ENCODE assay signal across 7 cellular contexts in genomic region chr17:44775136-44775837, GRCh38. TPM values are rescaled to one million over a fixed set of nuclear protein-coding genes. Genes with fewer than 3 reads are reported as not detected.
DNase-seq lines count a peak whose midpoint lies in the region; ATAC-seq, FAIRE-seq and TF ChIP-seq lines count a peak whose summit lies in the region.

No MANE protein-coding gene starts in this region.

- peak overlapping the region; percentile 91 for H2AFZ ChIP-seq in K562 (ENCODE audit: low read depth, low read length)

- no peaks in the 10 kb centered on the region for H3K36me3 ChIP-seq in K562 (ENCODE audit: control insufficient read depth, insufficient read depth, low read length)

- H3K4me3 ChIP-seq in K562: peak overlapping the region; percentile 48
- peak overlapping the region; percentile 59 for H3K4me3 ChIP-seq in iPS-11a (ENCODE audit: low read depth, low read length)
- H3K4me3 ChIP-seq in skeletal muscle cell (ENCODE audit: low read depth, low read length): peak overlapping the region; percentile 70

- in situ Hi-C loops in K562 (cut with MboI): loop anchor here (10.0 kb wide), 1 partner anchor 240 kb away; no protein-coding TSS in a partner anchor

- no peaks in the 10 kb centered on the region for H3K9me3 ChIP-seq in K562 (replicated peaks; ENCODE audit: control insufficient read depth, insufficient read depth, low read depth, low read length)

- no peaks in the 10 kb centered on the region for H3K9me1 ChIP-seq in K562 (ENCODE audit: control insufficient read depth, insufficient read depth, low read length)

- peaks cover 5% of the 10 kb centered on the region for H4K20me1 ChIP-seq in K562 (replicated peaks; ENCODE audit: control insufficient read depth, insufficient read depth, low read length)

- no peak overlapping the region for H3K27ac ChIP-seq in K562 (ENCODE audit: extremely low read depth, low read depth, low read length)

- no peak for TF ChIP-seq EP300 in K562 (IDR thresholded peaks at IDR 0.05; ENCODE audit: low read length)

- BruUV-seq in K562 (replicated peaks; lab: Mats Ljungman, UMichigan): no TSS peak

- 1% methylated on average over 20 of the region's 50 CpGs for WGBS in K562 (ENCODE audit: insufficient coverage, low coverage, missing lambda C conversion rate)

- TF ChIP-seq CTCF in K562 (IDR thresholded peaks at IDR 0.05 in 2 of 3, conservative IDR thresholded peaks at IDR 0.05 in 1 of 3; ENCODE audit: insufficient read depth in 2 of 3, low read depth in 1 of 3, low read length in 3 of 3): no peak

- peaks cover 10 to 68% of the 10 kb centered on the region in 2 experiments; a peak in 4 of 5 replicates for H3K4me1 ChIP-seq in K562 (replicated peaks in 1 of 2; ENCODE audit: control insufficient read depth in 2 of 2, insufficient read depth in 2 of 2, low read length in 2 of 2)

- POLR2A ChIA-PET in K562 (lab: Yijun Ruan, JAX): interaction anchor here (0.6 to 1.3 kb wide), 8 partner anchors 11 to 375 kb away, joined by 3 to 5 read pairs (median 4); partner anchors contain the start of gene HEXIM1

- FAIRE-seq in GM18507 (lab: Jason Lieb, UNC) (peak; percentile 99), K562 (lab: Jason Lieb, UNC) (peak; percentile 100)

- H3K27me3 ChIP-seq in K562 (ENCODE audit: control insufficient read depth in 2 of 2, insufficient read depth in 2 of 2, low read length in 2 of 2): peaks cover 6 to 28% of the 10 kb centered on the region in 2 experiments; a peak in 4 of 5 replicates

- ATAC-seq in HG02943 (IDR thresholded peaks at IDR 0.05; ENCODE audit: low read depth, unreplicated experiment) (peak; percentile 71), K562 (peak; percentile 96)

- H3K9ac ChIP-seq in K562 (ENCODE audit: insufficient read depth in 1 of 2, low read depth in 2 of 2, low read length in 2 of 2): peak overlapping the region in 1 of 2 experiments; percentile 90; a peak in 2 of 4 replicates

- CTCF ChIA-PET in K562 (lab: Yijun Ruan, JAX; ENCODE audit: low intra/inter-chr PET ratio): interaction anchor here (0.6 to 2.8 kb wide), 6 partner anchors 13 to 360 kb away, joined by 3 to 24 read pairs (median 6); partner anchors contain the start of gene ACBD4

- H3K79me2 ChIP-seq in K562 (ENCODE audit: control insufficient read depth, insufficient read depth, low read length): no peaks in the 10 kb centered on the region

- TF ChIP-seq POLR2A in K562 (conservative IDR thresholded peaks at IDR 0.05): peak; percentile 62

- peak; percentile 98 for DNase-seq in GM18507 (ENCODE audit: extremely low spot score, insufficient read length, low read depth)
- DNase-seq in NCI-H1930 (lab: John Stamatoyannopoulos, UW): peak; percentile 96 to 97
- peak; percentile 99 for DNase-seq in T-helper 9 cell
- peak in 2 of 4 experiments; percentile 98 to 99 for DNase-seq in K562 (ENCODE audit: extremely low read depth in 1 of 4, low spot score in 3 of 4)
- peak; percentile 91 for DNase-seq in skeletal muscle cell (ENCODE audit: low read depth)

- intact Hi-C loops in K562 (cut with micrococcal nuclease): loop anchor here (1.0 to 10.0 kb wide), 5 partner anchors 67 to 357 kb away; partner anchors contain the start of gene PLCD3

- TF ChIP-seq RAD21 in K562 (CRISPR knock-in tag; conservative IDR thresholded peaks at IDR 0.05 in 1 of 2, IDR thresholded peaks at IDR 0.05 in 1 of 2): no peak

- peak overlapping the region; percentile 81 for H3K4me2 ChIP-seq in K562 (ENCODE audit: insufficient read depth, low read length)

TF ChIP-seq in K562, 482 proteins besides CTCF, POLR2A, EP300 and RAD21 (continues in another document):
- TF ChIP-seq KLF6 (CRISPR knock-in tag; IDR thresholded peaks at IDR 0.05; ENCODE audit: borderline replicate concordance): no peak
- no peak for TF ChIP-seq PHB (CRISPR knock-in tag; IDR thresholded peaks at IDR 0.05)
- TF ChIP-seq MEF2A (IDR thresholded peaks at IDR 0.05; ENCODE audit: control insufficient read depth, low read depth, low read length): no peak
- TF ChIP-seq TEAD1 (CRISPR knock-in tag; IDR thresholded peaks at IDR 0.05): no peak; a peak in 1 of 4 replicates
- TF ChIP-seq CBX3 (IDR thresholded peaks at IDR 0.05; ENCODE audit: borderline replicate concordance in 1 of 2, low read length in 2 of 2): peak in 1 of 2 experiments; percentile 48; a peak in 1 of 3 replicates
- TF ChIP-seq RBM25 (IDR thresholded peaks at IDR 0.05; ENCODE audit: low read depth, low read length, severe bottlenecking): no peak
- 0 out of 2 replicates have a peak, but pooled peaks have one; percentile 7 for TF ChIP-seq CXXC5 (CRISPR knock-in tag; IDR thresholded peaks at IDR 0.05)
- 0 out of 2 replicates have a peak, but pooled peaks have one; percentile 10 for TF ChIP-seq RAD51 (IDR thresholded peaks at IDR 0.05; ENCODE audit: borderline replicate concordance, low read depth)
- TF ChIP-seq ZNF398 (CRISPR knock-in tag; IDR thresholded peaks at IDR 0.05): no peak
- no peak for TF ChIP-seq CHD2 (IDR thresholded peaks at IDR 0.05; ENCODE audit: low read depth, low read length)
- no peak for TF ChIP-seq ZNF79 (CRISPR knock-in tag; IDR thresholded peaks at IDR 0.05; ENCODE audit: low read depth)
- no peak for TF ChIP-seq ZBTB5 (IDR thresholded peaks at IDR 0.05)
- no peak for TF ChIP-seq ILK (tag; IDR thresholded peaks at IDR 0.05; ENCODE audit: borderline replicate concordance, low read depth)

RNA-seq across cellular contexts. Expression of gene ADAM11, which starts 16.5 kb away (rescaled TPM):
- 1.0 and 1.4 TPM in 2 replicates for total RNA-seq in K562 (2011; cell fraction: chromatin; rRNA removed; ENCODE audit: low replicate concordance)
- total RNA-seq in K562 (2011; cell fraction: nucleolus; rRNA removed): 1.6 and 2.0 TPM in 2 replicates
- total RNA-seq in K562 (2011; cell fraction: nucleoplasm; rRNA removed): 0.22 and 0.76 TPM in 2 replicates
- total RNA-seq in K562 (2014; rRNA removed): 0.14 and 0.41 TPM in 2 replicates
- total RNA-seq in K562 (2014; rRNA removed; fragmentation: Illumina TruSeq; extraction: Trizol): not detected in 2 replicates
- total RNA-seq in K562 (2015; rRNA removed; fragmentation: Illumina TruSeq; extraction: Trizol): 0.04 TPM in 2 replicates
- total RNA-seq in K562 (2021): 0.18 and 0.31 TPM in 2 replicates
- polyA plus RNA-seq in K562 (2011; rRNA removed): 0.15 and 0.23 TPM in 2 replicates
- polyA plus RNA-seq in K562 (2011; cell fraction: cytosol; rRNA removed): 0.13 and 0.16 TPM in 2 replicates
- 1.7 and 1.8 TPM in 2 replicates for polyA plus RNA-seq in K562 (2011; cell fraction: nucleus; rRNA removed)
- polyA plus RNA-seq in K562 (2012): 0.22 and 0.30 TPM in 2 replicates
- 0.08 and 0.10 TPM in 2 replicates for polyA plus RNA-seq in K562 (2014; fragmentation: Illumina TruSeq; extraction: Trizol)
- polyA plus RNA-seq in K562 (2014; fragmentation: Nextera tagmentation; extraction: Ambion mirVana): under 1 TPM in 1 of 2 experiments, not detected in 1; 0.01 TPM
- 0.17 and 0.84 TPM in 2 replicates for polyA plus RNA-seq in K562 (2014; rRNA removed)
- polyA minus RNA-seq in K562 (2011; rRNA and poly(A)+ RNA removed): 0.06 and 0.39 TPM in 2 replicates
- not detected in 2 replicates for polyA minus RNA-seq in K562 (2011; cell fraction: cytosol; rRNA and poly(A)+ RNA removed)
- 0.27 and 0.44 TPM in 2 replicates for polyA minus RNA-seq in K562 (2011; cell fraction: nucleus; rRNA and poly(A)+ RNA removed)

RNA-seq across cellular contexts. Expression of gene GJC1, which starts 54.8 kb away (rescaled TPM):
- total RNA-seq in K562 (2011; cell fraction: chromatin; rRNA removed; ENCODE audit: low replicate concordance): 1.8 and 2.2 TPM in 2 replicates
- total RNA-seq in K562 (2011; cell fraction: nucleolus; rRNA removed): 0.67 and 0.79 TPM in 2 replicates
- total RNA-seq in K562 (2011; cell fraction: nucleoplasm; rRNA removed): 1.0 and 3.1 TPM in 2 replicates
- total RNA-seq in K562 (2014; rRNA removed): 0.05 and 0.61 TPM in 2 replicates
- total RNA-seq in K562 (2014; rRNA removed; fragmentation: Illumina TruSeq; extraction: Trizol): 0.15 and 0.19 TPM in 2 replicates
- total RNA-seq in K562 (2015; rRNA removed; fragmentation: Illumina TruSeq; extraction: Trizol): 0.04 TPM in 2 replicates
- total RNA-seq in K562 (2021): 0.33 and 0.58 TPM in 2 replicates
- polyA plus RNA-seq in K562 (2011; rRNA removed): 0.66 and 1.4 TPM in 2 replicates
- polyA plus RNA-seq in K562 (2011; cell fraction: cytosol; rRNA removed): 0.62 and 0.97 TPM in 2 replicates
- polyA plus RNA-seq in K562 (2011; cell fraction: nucleus; rRNA removed): 0.31 and 0.67 TPM in 2 replicates
- 0.10 and 0.15 TPM in 2 replicates for polyA plus RNA-seq in K562 (2012)
- polyA plus RNA-seq in K562 (2014; fragmentation: Illumina TruSeq; extraction: Trizol): 0.18 and 0.28 TPM in 2 replicates
- polyA plus RNA-seq in K562 (2014; fragmentation: Nextera tagmentation; extraction: Ambion mirVana): under 1 TPM in 1 of 2 experiments, not detected in 1; 0.17 TPM
- polyA plus RNA-seq in K562 (2014; rRNA removed): 0.04 and 0.20 TPM in 2 replicates
- polyA minus RNA-seq in K562 (2011; rRNA and poly(A)+ RNA removed): 0.54 and 2.7 TPM in 2 replicates
- 0.18 and 0.76 TPM in 2 replicates for polyA minus RNA-seq in K562 (2011; cell fraction: cytosol; rRNA and poly(A)+ RNA removed)
- polyA minus RNA-seq in K562 (2011; cell fraction: nucleus; rRNA and poly(A)+ RNA removed): 0.22 and 0.27 TPM in 2 replicates
